In genomic region chr11:126432065-126432461, GRCh38 we compare ENCODE assay signal across 24 cellular contexts.
DNase-seq lines count a peak whose midpoint lies in the region; ATAC-seq, FAIRE-seq and TF ChIP-seq lines count a peak whose summit lies in the region.
"Had no signal": no experiment of that assay in that cellular context is flagged by ENCODE, and none has a peak within 500 bp of the region (broad histone marks: within the 10 kb centered on the region; RNA-seq: fewer than 3 reads in every experiment).

No MANE protein-coding gene starts in this region.

- no peaks in the 10 kb centered on the region for H3K27me3 Mint-ChIP-seq in stimulated activated naive CD8-positive, alpha-beta T cell treated with anti-CD3 and anti-CD28 coated beads, Interleukin-15, amount 100 ng/mL, for 72 hours
- H3K27me3 Mint-ChIP-seq: activated CD8-positive, alpha-beta memory T cell treated with anti-CD3 and anti-CD28 coated beads, Interleukin-2, amount 10 ng/mL, durations not matched to agents 7 days and 5 days; brain had no signal

- H2AFZ ChIP-seq in fibroblast of lung (ENCODE audit: low read length) (peak overlapping the region; percentile 73), trophoblast cell (ENCODE audit: insufficient read depth, low read length, poor library complexity) (peak overlapping the region; percentile 3)

- no peak overlapping the region for H3K14ac ChIP-seq in trophoblast cell (ENCODE audit: low read length)

- H2BK5ac ChIP-seq in trophoblast cell (ENCODE audit: low read depth, low read length, poor library complexity): no peak overlapping the region

- no peak overlapping the region for H2BK120ac ChIP-seq in trophoblast cell (ENCODE audit: insufficient read depth, low read length, poor library complexity)

- H4K20me1 ChIP-seq in fibroblast of lung (ENCODE audit: control insufficient read depth, extremely low read depth, insufficient read depth, low read length): no peaks in the 10 kb centered on the region

- DNase-seq in left ventricle myocardium inferior (no peak), Right ventricle myocardium superior (no peak), fibroblast of lung (ENCODE audit: low read depth in 2 of 2) (no peak), trophoblast cell (no peak), uterus (no peak), HTR-8/SVneo (ENCODE audit: insufficient read length, low spot score) (no peak)
- no peak for DNase-seq in stimulated activated naive CD8-positive, alpha-beta T cell treated with anti-CD3 and anti-CD28 coated beads, Interleukin-15, amount 100 ng/mL, for 72 hours
- DNase-seq: activated CD8-positive, alpha-beta memory T cell treated with anti-CD3 and anti-CD28 coated beads, Interleukin-2, amount 10 ng/mL, durations not matched to agents 7 days and 5 days; activated naive CD4-positive, alpha-beta T cell treated with Interleukin-2 at 50 U/mL for 16 hours; CD8-positive, alpha-beta T cell; GDM1; hypothalamus; NCI-H1048; NCI-H748 treated with DMSO at 0.1 percent for 48 hours; Peyer's patch; stimulated activated CD4-positive, alpha-beta T cell treated with anti-CD3 and anti-CD28 coated beads, Interleukin-2, amount 100 ng/mL, for 24 hours; T-helper 1 cell had no signal

- intact Hi-C loops in left ventricle myocardium inferior (cut with micrococcal nuclease) (no loop called here), Right ventricle myocardium superior (cut with DNase I) (no loop called here), uterus (cut with DNase I; ENCODE audit: low total_unique reads) (no loop called here)

- H3K9me3 ChIP-seq in left ventricle myocardium inferior (replicated peaks): no peaks in the 10 kb centered on the region
- no peaks in the 10 kb centered on the region for H3K9me3 ChIP-seq in fibroblast of lung (ENCODE audit: control insufficient read depth, insufficient read depth, low read depth, low read length)
- peaks cover 3% of the 10 kb centered on the region for H3K9me3 ChIP-seq in trophoblast cell (ENCODE audit: insufficient read depth, low read depth, low read length)
- H3K9me3 ChIP-seq in uterus: no peaks in the 10 kb centered on the region
- H3K9me3 ChIP-seq: A549, Peyer's patch, prostate gland, testis had no signal

- H4K91ac ChIP-seq in trophoblast cell (ENCODE audit: low read depth, low read length): no peak overlapping the region

- H3K9ac ChIP-seq in fibroblast of lung (ENCODE audit: insufficient read depth, low read length) (no peak overlapping the region), trophoblast cell (ENCODE audit: low read length) (no peak overlapping the region)

- no peak overlapping the region for H4K12ac ChIP-seq in trophoblast cell (ENCODE audit: low read depth, low read length)

- ATAC-seq in Right ventricle myocardium superior (ENCODE audit: poor library complexity) (no peak), GM21526 (IDR thresholded peaks at IDR 0.05; ENCODE audit: low FRiP score, unreplicated experiment) (no peak)
- ATAC-seq in stimulated activated naive CD8-positive, alpha-beta T cell treated with anti-CD3 and anti-CD28 coated beads, Interleukin-15, amount 100 ng/mL, for 72 hours: no peak
- ATAC-seq: activated CD8-positive, alpha-beta memory T cell treated with anti-CD3 and anti-CD28 coated beads, Interleukin-2, amount 10 ng/mL, durations not matched to agents 7 days and 5 days; CD8-positive, alpha-beta T cell; K562; WTC11 had no signal

- H2AK5ac ChIP-seq in trophoblast cell (ENCODE audit: low read length): no peak overlapping the region

- WGBS in trophoblast cell (ENCODE audit: extremely low coverage, insufficient coverage, insufficient read length): no CpG with 5 or more reads among the region's 3 CpGs

- H3K27me3 ChIP-seq in left ventricle myocardium inferior (ENCODE audit: low read depth) (no peaks in the 10 kb centered on the region), fibroblast of lung (ENCODE audit: control insufficient read depth, insufficient read depth, low read length) (no peaks in the 10 kb centered on the region), trophoblast cell (ENCODE audit: insufficient read depth, low read length) (no peaks in the 10 kb centered on the region), uterus (no peaks in the 10 kb centered on the region)
- H3K27me3 ChIP-seq: Peyer's patch, testis had no signal

- H3K4me3 ChIP-seq in left ventricle myocardium inferior (no peak overlapping the region), fibroblast of lung (replicated peaks in 1 of 4; ENCODE audit: control extremely low read depth in 1 of 4, insufficient read depth in 1 of 4, low read depth in 3 of 4, low read length in 4 of 4) (no peak overlapping the region), trophoblast cell (ENCODE audit: low read depth, low read length) (no peak overlapping the region), uterus (no peak overlapping the region)
- H3K4me3 ChIP-seq: A549, K562, Peyer's patch, prostate gland, testis had no signal

- no peak overlapping the region for H3K4ac ChIP-seq in trophoblast cell (ENCODE audit: low read depth, low read length)

- H3K4me2 ChIP-seq in fibroblast of lung (ENCODE audit: extremely low read depth, insufficient read depth, low read length): peak overlapping the region; percentile 68
- H3K4me2 ChIP-seq in trophoblast cell (ENCODE audit: low read length): no peak overlapping the region
- H3K4me2 ChIP-seq: A549 had no signal

- no peak for TF ChIP-seq CTCF in left ventricle myocardium inferior (IDR thresholded peaks at IDR 0.05; ENCODE audit: borderline replicate concordance)
- TF ChIP-seq CTCF in fibroblast of lung (conservative IDR thresholded peaks at IDR 0.05 in 1 of 2, IDR thresholded peaks at IDR 0.05 in 1 of 2; ENCODE audit: low read depth in 1 of 2, low read length in 2 of 2): no peak
- no peak for TF ChIP-seq CTCF in uterus (IDR thresholded peaks at IDR 0.05)

- H3K23ac ChIP-seq in trophoblast cell (ENCODE audit: low read length): no peak overlapping the region

- no peaks in the 10 kb centered on the region for H3K79me1 ChIP-seq in trophoblast cell (ENCODE audit: low read length)

- H3K79me2 ChIP-seq in fibroblast of lung (ENCODE audit: control insufficient read depth, insufficient read depth, low read length): no peaks in the 10 kb centered on the region
- H3K79me2 ChIP-seq in trophoblast cell (ENCODE audit: control insufficient read depth, insufficient read depth, low read length, poor library complexity): no peaks in the 10 kb centered on the region

- TF ChIP-seq POLR2A in uterus (IDR thresholded peaks at IDR 0.05): no peak

- no peak overlapping the region for H3K4me3 Mint-ChIP-seq in stimulated activated naive CD8-positive, alpha-beta T cell treated with anti-CD3 and anti-CD28 coated beads, Interleukin-15, amount 100 ng/mL, for 72 hours
- H3K4me3 Mint-ChIP-seq: activated CD8-positive, alpha-beta memory T cell treated with anti-CD3 and anti-CD28 coated beads, Interleukin-2, amount 10 ng/mL, durations not matched to agents 7 days and 5 days; brain; CD8-positive, alpha-beta T cell; WTC11 had no signal

- no peak overlapping the region for H4K8ac ChIP-seq in trophoblast cell (ENCODE audit: low read depth, low read length)

- FAIRE-seq in HTR-8/SVneo (lab: Jason Lieb, UNC): no peak
- FAIRE-seq: A549, K562 had no signal

- H3K36me3 ChIP-seq in left ventricle myocardium inferior: no peaks in the 10 kb centered on the region
- no peaks in the 10 kb centered on the region for H3K36me3 ChIP-seq in fibroblast of lung (ENCODE audit: control insufficient read depth, insufficient read depth, low read length)
- H3K36me3 ChIP-seq in trophoblast cell (ENCODE audit: control insufficient read depth in 1 of 2, insufficient read depth in 2 of 2, low read length in 2 of 2): no peaks in the 10 kb centered on the region
- no peaks in the 10 kb centered on the region for H3K36me3 ChIP-seq in uterus
- H3K36me3 ChIP-seq: Peyer's patch, prostate gland had no signal

- no peak overlapping the region for H3K27ac Mint-ChIP-seq in stimulated activated naive CD8-positive, alpha-beta T cell treated with anti-CD3 and anti-CD28 coated beads, Interleukin-15, amount 100 ng/mL, for 72 hours
- H3K27ac Mint-ChIP-seq: activated CD8-positive, alpha-beta memory T cell treated with anti-CD3 and anti-CD28 coated beads, Interleukin-2, amount 10 ng/mL, durations not matched to agents 7 days and 5 days; brain; CD8-positive, alpha-beta T cell; WTC11 had no signal

- H3K27ac ChIP-seq in left ventricle myocardium inferior (replicated peaks): peak overlapping the region; percentile 80
- peak overlapping the region; percentile 72 for H3K27ac ChIP-seq in fibroblast of lung (ENCODE audit: insufficient read depth, low read length)
- H3K27ac ChIP-seq in trophoblast cell (ENCODE audit: low read depth, low read length): no peak overlapping the region
- peak overlapping the region; percentile 51 to 56 for H3K27ac ChIP-seq in uterus
- H3K27ac ChIP-seq: prostate gland had no signal

- H2BK12ac ChIP-seq in trophoblast cell (ENCODE audit: low read length): no peak overlapping the region

- peaks cover 58% of the 10 kb centered on the region for H3K4me1 ChIP-seq in left ventricle myocardium inferior
- peaks cover 16% of the 10 kb centered on the region for H3K4me1 ChIP-seq in fibroblast of lung (ENCODE audit: control insufficient read depth, extremely low read depth, insufficient read depth, low read length)
- peaks cover 2% of the 10 kb centered on the region in 2 experiments for H3K4me1 ChIP-seq in trophoblast cell (ENCODE audit: control insufficient read depth in 1 of 2, insufficient read depth in 2 of 2, low read length in 2 of 2)
- H3K4me1 ChIP-seq in uterus: no peaks in the 10 kb centered on the region
- H3K4me1 ChIP-seq: Peyer's patch, prostate gland had no signal

- H3K4me1 Mint-ChIP-seq in stimulated activated naive CD8-positive, alpha-beta T cell treated with anti-CD3 and anti-CD28 coated beads, Interleukin-15, amount 100 ng/mL, for 72 hours: no peaks in the 10 kb centered on the region
- H3K4me1 Mint-ChIP-seq: activated CD8-positive, alpha-beta memory T cell treated with anti-CD3 and anti-CD28 coated beads, Interleukin-2, amount 10 ng/mL, durations not matched to agents 7 days and 5 days had no signal

- no peaks in the 10 kb centered on the region for H3K9me3 Mint-ChIP-seq in stimulated activated naive CD8-positive, alpha-beta T cell treated with anti-CD3 and anti-CD28 coated beads, Interleukin-15, amount 100 ng/mL, for 72 hours
- H3K9me3 Mint-ChIP-seq: brain; CD8-positive, alpha-beta T cell; WTC11 had no signal

- H3K18ac ChIP-seq in trophoblast cell (ENCODE audit: low read length): no peak overlapping the region
